In genomic region chr19:50576769-50577168, GRCh38 we compare ENCODE assay signal across 15 cellular contexts. TPM values are rescaled to one million over a fixed set of nuclear protein-coding genes. Genes with fewer than 3 reads are reported as not detected.
A peak's percentile ranks its signal among the peaks of the same experiment; 100 is the strongest.
DNase-seq lines count a peak whose midpoint lies in the region; ATAC-seq, FAIRE-seq and TF ChIP-seq lines count a peak whose summit lies in the region.
"Not testable (repeated sequence)": the region's sequence is repeated elsewhere in the genome, so short reads cannot be mapped to it uniquely, and the experiment has no call there.
"Had no signal": no experiment of that assay in that cellular context is flagged by ENCODE, and none has a peak within 500 bp of the region (broad histone marks: within the 10 kb centered on the region; RNA-seq: fewer than 3 reads in every experiment).

No MANE protein-coding gene starts in this region.

- in situ Hi-C loops in K562 (cut with MboI), result not testable (repeated sequence)

- CTCF ChIA-PET in HEK293 (lab: Yijun Ruan, JAX), result interaction anchor here (0.6 to 1.5 kb wide), 3 partner anchors 21 to 434 kb away, joined by 3 to 6 read pairs (median 5); no protein-coding TSS in a partner anchor
- CTCF ChIA-PET in K562 (lab: Yijun Ruan, JAX; ENCODE audit: low intra/inter-chr PET ratio), result not testable (repeated sequence)

- intact Hi-C loops in K562 (cut with micrococcal nuclease); kidney (cut with DNase I); posterior vena cava (cut with DNase I); sigmoid colon (cut with DNase I); spleen (cut with DNase I; ENCODE audit: low total_unique reads): not testable (repeated sequence)

- not testable (repeated sequence) for H3K36me3 ChIP-seq in HEK293 (ENCODE audit: control insufficient read depth in 2 of 2, insufficient read depth in 1 of 2, low read length in 2 of 2); K562 (ENCODE audit: control insufficient read depth, insufficient read depth, low read length); kidney (ENCODE audit: control insufficient read depth in 1 of 2, insufficient read depth in 2 of 2, low read length in 2 of 2); sigmoid colon; spleen

- H3K79me2 ChIP-seq in K562 (ENCODE audit: control insufficient read depth, insufficient read depth, low read length), result not testable (repeated sequence)

- 33% methylated on average over 3 of the region's 3 CpGs for WGBS in K562 (ENCODE audit: insufficient coverage, low coverage, missing lambda C conversion rate)
- WGBS in sigmoid colon, 2 donors, result 68 to 85% methylated on average over 3 of the region's 3 CpGs
- 69 to 84% (median 78%) methylated on average over 3 of the region's 3 CpGs; no CpG with 5 or more reads in 1 of the 5 donors for WGBS in spleen, 5 donors

- not testable (repeated sequence) for H3K27me3 ChIP-seq in K562 (ENCODE audit: control insufficient read depth in 2 of 2, insufficient read depth in 2 of 2, low read length in 2 of 2); sigmoid colon
- H3K27me3 ChIP-seq in spleen (replicated peaks in 1 of 7), result peaks cover 0 to 14% (median 0%) of the 10 kb centered on the region in 7 donors

- not testable (repeated sequence) for TF ChIP-seq EP300 in K562 (IDR thresholded peaks at IDR 0.05; ENCODE audit: low read length); sigmoid colon (IDR thresholded peaks at IDR 0.05)

- not testable (repeated sequence) for TF ChIP-seq RAD21 in K562 (CRISPR knock-in tag; conservative IDR thresholded peaks at IDR 0.05 in 1 of 2, IDR thresholded peaks at IDR 0.05 in 1 of 2)

- H3K9me1 ChIP-seq in K562 (ENCODE audit: control insufficient read depth, insufficient read depth, low read length), result not testable (repeated sequence)

- BruUV-seq in K562 (replicated peaks; lab: Mats Ljungman, UMichigan), result not testable (repeated sequence)

- not testable (repeated sequence) for H2AFZ ChIP-seq in K562 (ENCODE audit: low read depth, low read length)

- H4K20me1 ChIP-seq in K562 (replicated peaks; ENCODE audit: control insufficient read depth, insufficient read depth, low read length), result not testable (repeated sequence)

- not testable (repeated sequence) for TF ChIP-seq CTCF in HEK293 (tag by site-specific recombination; IDR thresholded peaks at IDR 0.05); K562 (IDR thresholded peaks at IDR 0.05 in 2 of 3, conservative IDR thresholded peaks at IDR 0.05 in 1 of 3; ENCODE audit: insufficient read depth in 2 of 3, low read depth in 1 of 3, low read length in 3 of 3); kidney (IDR thresholded peaks at IDR 0.05; ENCODE audit: borderline replicate concordance, extremely low read depth, insufficient read depth); sigmoid colon (IDR thresholded peaks at IDR 0.05); spleen (IDR thresholded peaks at IDR 0.05 in 8 of 11, conservative IDR thresholded peaks at IDR 0.05 in 3 of 11)

- H3K9ac ChIP-seq in K562 (ENCODE audit: insufficient read depth in 1 of 2, low read depth in 2 of 2, low read length in 2 of 2); kidney (ENCODE audit: low read length in 2 of 2): not testable (repeated sequence)

- not testable (repeated sequence) for DNase-seq in K562 (ENCODE audit: extremely low read depth in 1 of 4, low spot score in 3 of 4)
- DNase-seq in kidney, result peak; percentile 8
- peak; percentile 28 for DNase-seq in posterior vena cava (ENCODE audit: low spot score)
- peak; percentile 4 for DNase-seq in sigmoid colon
- DNase-seq in spleen, result peak; percentile 17

- TF ChIP-seq POLR2A in K562 (conservative IDR thresholded peaks at IDR 0.05); sigmoid colon (IDR thresholded peaks at IDR 0.05); spleen (IDR thresholded peaks at IDR 0.05): not testable (repeated sequence)

- not testable (repeated sequence) for H3K27ac ChIP-seq in HEK293 (ENCODE audit: extremely low read depth, low read depth, low read length); K562 (ENCODE audit: extremely low read depth, low read depth, low read length); kidney (ENCODE audit: low read depth in 2 of 2, low read length in 2 of 2); sigmoid colon; spleen

- H3K4me2 ChIP-seq in K562 (ENCODE audit: insufficient read depth, low read length), result not testable (repeated sequence)

- ATAC-seq in K562, result not testable (repeated sequence)

- FAIRE-seq in K562 (lab: Jason Lieb, UNC); kidney (lab: Jason Lieb, UNC): not testable (repeated sequence)

- H3K4me3 ChIP-seq in HEK293 (ENCODE audit: low read depth, low read length); K562; kidney (ENCODE audit: low read length in 2 of 2); sigmoid colon; spleen: not testable (repeated sequence)

- H3K4me1 ChIP-seq in HEK293 (ENCODE audit: control insufficient read depth, insufficient read depth, low read length); kidney (ENCODE audit: control insufficient read depth in 1 of 2, insufficient read depth in 1 of 2, low read depth in 1 of 2, low read length in 2 of 2); sigmoid colon; spleen: not testable (repeated sequence)
- H3K4me1 ChIP-seq in K562 (replicated peaks in 1 of 2; ENCODE audit: control insufficient read depth in 2 of 2, insufficient read depth in 2 of 2, low read length in 2 of 2), result peaks cover 7 to 23% of the 10 kb centered on the region in 2 experiments

- not testable (repeated sequence) for H3K9me3 ChIP-seq in HEK293 (ENCODE audit: control insufficient read depth, insufficient read depth, low read depth, low read length); K562 (replicated peaks; ENCODE audit: control insufficient read depth, insufficient read depth, low read depth, low read length); kidney (ENCODE audit: control insufficient read depth in 1 of 2, low read length in 2 of 2); sigmoid colon; spleen

- POLR2A ChIA-PET in HEK293 (lab: Yijun Ruan, JAX), result not testable (repeated sequence)
- POLR2A ChIA-PET in K562 (lab: Yijun Ruan, JAX), result interaction anchor here (1.0 kb wide), 1 partner anchor 15 kb away, joined by 3 read pairs; no protein-coding TSS in a partner anchor

TF ChIP-seq in HEK293, 187 proteins besides CTCF, POLR2A, EP300 and RAD21:
- TF ChIP-seq ZNF121 (tag by site-specific recombination; IDR thresholded peaks at IDR 0.05), result peak; percentile 55; the same call in 1 of the 2 replicates

TF ChIP-seq in K562, 482 proteins besides CTCF, POLR2A, EP300 and RAD21:
- TF ChIP-seq ZNF121 (CRISPR knock-in tag; conservative IDR thresholded peaks at IDR 0.05) (peak; percentile 67), RBM25 (IDR thresholded peaks at IDR 0.05; ENCODE audit: low read depth, low read length, severe bottlenecking) (peak; percentile 22)
TF ChIP-seq in K562: peak in this region for 2; not testable (repeated sequence) for 480.

RNA-seq across cellular contexts. Expression of gene LRRC4B, which starts 8.5 kb away (rescaled TPM):
- total RNA-seq in K562 (2011; cell fraction: chromatin; rRNA removed; ENCODE audit: low replicate concordance), result 1.8 and 10.9 TPM in 2 replicates
- 7.1 and 16.3 TPM in 2 replicates for total RNA-seq in K562 (2011; cell fraction: nucleolus; rRNA removed)
- 5.1 and 6.8 TPM in 2 replicates for total RNA-seq in K562 (2011; cell fraction: nucleoplasm; rRNA removed)
- total RNA-seq in K562 (2014; rRNA removed) (2.9 TPM in 2 replicates), K562 (2014; rRNA removed; fragmentation: Illumina TruSeq; extraction: Trizol) (0.10 and 0.18 TPM in 2 replicates), K562 (2015; rRNA removed; fragmentation: Illumina TruSeq; extraction: Trizol) (1.1 TPM in 2 replicates), K562 (2021) (9.5 and 9.6 TPM in 2 replicates), kidney (1.2 TPM), posterior vena cava (10 to 100 TPM; 10.3 to 14.2 TPM), sigmoid colon (1 to 10 TPM; 2.2 to 2.7 (median 2.4) TPM), spleen (1 to 10 TPM in 4 of 7 donors, under 1 TPM in 3; 0.20 to 2.3 (median 1.0) TPM)
- polyA plus RNA-seq in K562 (2011; rRNA removed) (3.0 and 4.0 TPM in 2 replicates), K562 (2014; fragmentation: Illumina TruSeq; extraction: Trizol) (0.21 and 2.7 TPM in 2 replicates), K562 (2014; fragmentation: Nextera tagmentation; extraction: Ambion mirVana) (not detected), K562 (2014; rRNA removed) (2.0 and 3.1 TPM in 2 replicates), kidney (ENCODE audit: insufficient read depth, low read depth, low replicate concordance) (2.6 TPM), sigmoid colon (1 to 10 TPM in 1 of 3 donors, under 1 TPM in 1, not detected in 1; 0.23 to 2.8 TPM), spleen (1 to 10 TPM in 1 of 3 donors, under 1 TPM in 2; 0.30 to 1.0 (median 0.90) TPM)
- polyA plus RNA-seq in K562 (2011; cell fraction: cytosol; rRNA removed), result 3.9 and 17.2 TPM in 2 replicates
- polyA plus RNA-seq in K562 (2011; cell fraction: nucleus; rRNA removed), result 2.5 and 6.6 TPM in 2 replicates
- 4.6 and 8.7 TPM in 2 replicates for polyA plus RNA-seq in K562 (2012)
- polyA minus RNA-seq in K562 (2011; rRNA and poly(A)+ RNA removed), result 1.5 and 2.8 TPM in 2 replicates
- polyA minus RNA-seq in K562 (2011; cell fraction: cytosol; rRNA and poly(A)+ RNA removed), result 15.2 and 16.2 TPM in 2 replicates
- polyA minus RNA-seq in K562 (2011; cell fraction: nucleus; rRNA and poly(A)+ RNA removed), result 1.9 and 2.2 TPM in 2 replicates
- total RNA-seq: B cell; Calu3; CD4-positive, alpha-beta memory T cell; CD4-positive, alpha-beta T cell; CD4-positive, CD25-positive, alpha-beta regulatory T cell; CD8-positive, alpha-beta memory T cell; CD8-positive, alpha-beta T cell had no signal
- polyA plus RNA-seq: AG04450; CD14-positive monocyte; CD4-positive, CD25-positive, alpha-beta regulatory T cell; CD8-positive, alpha-beta memory T cell had no signal
